Comparison of ENCODE assay signal across 24 cellular contexts in the genomic region with DNA sequence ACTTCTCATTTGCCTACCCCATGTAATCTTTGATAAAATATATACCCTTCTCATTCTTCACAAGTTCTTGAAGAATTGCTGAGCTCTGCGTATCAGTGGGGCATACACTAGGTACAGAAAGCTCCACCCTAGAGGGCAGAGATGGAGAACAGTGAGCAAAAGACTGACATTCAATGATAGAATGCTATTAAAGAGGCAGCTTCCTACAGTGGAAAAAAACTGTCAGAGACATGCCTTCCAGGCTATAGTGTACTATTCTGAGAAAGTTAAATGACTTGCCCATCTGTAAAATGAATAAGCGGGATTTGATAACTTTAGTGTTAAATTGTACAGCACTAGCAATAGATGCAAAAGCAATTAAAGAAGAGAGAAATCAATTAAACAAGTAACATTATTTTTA.
A peak's percentile ranks its signal among the peaks of the same experiment; 100 is the strongest.
DNase-seq lines count a peak whose midpoint lies in the region; ATAC-seq, FAIRE-seq and TF ChIP-seq lines count a peak whose summit lies in the region.
"Had no signal": no experiment of that assay in that cellular context is flagged by ENCODE, and none has a peak within 500 bp of the region (broad histone marks: within the 10 kb centered on the region; RNA-seq: fewer than 3 reads in every experiment).

No MANE protein-coding gene starts in this region.

- intact Hi-C loops in IMR-90 (cut with micrococcal nuclease) = no loop called here
- intact Hi-C loops in endothelial cell of umbilical vein (cut with micrococcal nuclease) = no loop called here

- no peaks in the 10 kb centered on the region for H3K9me3 ChIP-seq in IMR-90 (ENCODE audit: control insufficient read depth, insufficient read depth, low read length)
- H3K9me3 ChIP-seq in endothelial cell of umbilical vein (replicated peaks; ENCODE audit: control insufficient read depth, insufficient read depth, low read length) = no peaks in the 10 kb centered on the region
- H3K9me3 ChIP-seq: BE2C; BLaER1 treated with 17β-estradiol and CSF1 and Interleukin-3, amounts not matched to agents 10 nM and 100 nM had no signal

- H2BK120ac ChIP-seq in IMR-90 (ENCODE audit: low read depth, low read length) = no peak overlapping the region

- no peaks in the 10 kb centered on the region for H4K20me1 ChIP-seq in IMR-90 (ENCODE audit: insufficient read depth, low read length)
- H4K20me1 ChIP-seq in endothelial cell of umbilical vein (replicated peaks; ENCODE audit: control insufficient read depth, extremely low read depth, insufficient read depth, low read length) = no peaks in the 10 kb centered on the region
- H4K20me1 ChIP-seq: BLaER1 treated with 17β-estradiol and CSF1 and Interleukin-3, amounts not matched to agents 10 nM and 100 nM had no signal

- dilution Hi-C loops in IMR-90 (cut with HindIII; ENCODE audit: low sequenced_read_pairs, unreplicated experiment) (no loop called here), endothelial cell of umbilical vein (cut with MboI; ENCODE audit: extremely low pct_ligation_motif_present, low sequenced_read_pairs) (no loop called here)

- ATAC-seq in activated naive CD8-positive, alpha-beta T cell treated with anti-CD3 and anti-CD28 coated beads, Interleukin-2, amount 50 U/mL, for 24 hours = peak; percentile 91
- no peak for ATAC-seq in IMR-90 (ENCODE audit: low read depth)

- CTCF ChIA-PET in IMR-90 (lab: Yijun Ruan, JAX) (interaction anchor here (1.1 kb wide), 1 partner anchor 20 kb away, joined by 3 read pairs; no protein-coding TSS in a partner anchor), endothelial cell of umbilical vein (lab: Charles Lee) (interaction anchor here (1.3 kb wide), 1 partner anchor 20 kb away, joined by 9 read pairs; no protein-coding TSS in a partner anchor)

- H3K79me1 ChIP-seq in IMR-90 (ENCODE audit: low read depth in 1 of 2, low read length in 2 of 2) = no peaks in the 10 kb centered on the region

- no peak overlapping the region for H4K8ac ChIP-seq in IMR-90 (ENCODE audit: low read depth in 2 of 2, low read length in 2 of 2)

- H3K4me3 ChIP-seq in IMR-90 (ENCODE audit: insufficient read depth, low read depth, low read length) = no peak overlapping the region
- H3K4me3 ChIP-seq in endothelial cell of umbilical vein (replicated peaks in 1 of 3; ENCODE audit: insufficient read depth in 1 of 3, low read depth in 1 of 3, low read length in 3 of 3) = no peak overlapping the region
- H3K4me3 ChIP-seq: BLaER1 treated with 17β-estradiol and CSF1 and Interleukin-3, amounts not matched to agents 10 nM and 100 nM; GM23248 had no signal

- H3K56ac ChIP-seq in IMR-90 (ENCODE audit: extremely low read depth, insufficient read depth, low read length) = no peak overlapping the region

- H2BK20ac ChIP-seq in IMR-90 (ENCODE audit: low read depth, low read length) = no peak overlapping the region

- no peak overlapping the region for H2AK9ac ChIP-seq in IMR-90 (replicated peaks; ENCODE audit: low read depth, low read length, poor library complexity)

- no peak overlapping the region for H3K18ac ChIP-seq in IMR-90 (ENCODE audit: low read depth, low read length)

- H3K27ac Mint-ChIP-seq in activated naive CD8-positive, alpha-beta T cell treated with anti-CD3 and anti-CD28 coated beads, Interleukin-2, amount 50 U/mL, for 24 hours = no peak overlapping the region
- H3K27ac Mint-ChIP-seq in activated naive CD8-positive, alpha-beta T cell treated with anti-CD3 and anti-CD28 coated beads for 36 hours = no peak overlapping the region
- H3K27ac Mint-ChIP-seq: CD14-positive monocyte; CD4-positive, alpha-beta T cell; CD8-positive, alpha-beta memory T cell had no signal

- no peak overlapping the region for H3K9ac ChIP-seq in IMR-90 (ENCODE audit: low read depth, low read length)
- no peak overlapping the region for H3K9ac ChIP-seq in endothelial cell of umbilical vein (replicated peaks; ENCODE audit: extremely low read depth, insufficient read depth, low read length)
- H3K9ac ChIP-seq: BLaER1 treated with 17β-estradiol and CSF1 and Interleukin-3, amounts not matched to agents 10 nM and 100 nM; GM23248 had no signal

- H3K9me1 ChIP-seq in IMR-90 (ENCODE audit: insufficient read depth, low read length) (no peaks in the 10 kb centered on the region), endothelial cell of umbilical vein (replicated peaks; ENCODE audit: control insufficient read depth, extremely low read depth, insufficient read depth, low read length) (no peaks in the 10 kb centered on the region)

- no peaks in the 10 kb centered on the region for H3K36me3 Mint-ChIP-seq in activated naive CD8-positive, alpha-beta T cell treated with anti-CD3 and anti-CD28 coated beads, Interleukin-2, amount 50 U/mL, for 24 hours (ENCODE audit: low read depth)
- H3K36me3 Mint-ChIP-seq in activated naive CD8-positive, alpha-beta T cell treated with anti-CD3 and anti-CD28 coated beads for 36 hours = no peaks in the 10 kb centered on the region
- H3K36me3 Mint-ChIP-seq: CD14-positive monocyte had no signal

- peak; percentile 12 for FAIRE-seq in GM18507 (lab: Jason Lieb, UNC)
- no peak for FAIRE-seq in endothelial cell of umbilical vein (lab: Jason Lieb, UNC)
- FAIRE-seq: D721Med, GM12891, GM19239, H1 had no signal

- peaks cover 3% of the 10 kb centered on the region; the same call in 1 of the 2 replicates for H3K4me1 ChIP-seq in IMR-90 (ENCODE audit: control insufficient read depth, insufficient read depth, low read length)
- H3K4me1 ChIP-seq in endothelial cell of umbilical vein (ENCODE audit: control insufficient read depth, extremely low read depth, insufficient read depth, low read length) = peaks cover 20% of the 10 kb centered on the region
- H3K4me1 ChIP-seq: BE2C; BLaER1 treated with 17β-estradiol and CSF1 and Interleukin-3, amounts not matched to agents 10 nM and 100 nM had no signal

- no peak overlapping the region for H3K4me2 ChIP-seq in IMR-90 (ENCODE audit: low read depth, low read length)
- H3K4me2 ChIP-seq in endothelial cell of umbilical vein (ENCODE audit: insufficient read depth, low read length) = no peak overlapping the region
- H3K4me2 ChIP-seq: BLaER1 treated with 17β-estradiol and CSF1 and Interleukin-3, amounts not matched to agents 10 nM and 100 nM had no signal

- H2BK15ac ChIP-seq in IMR-90 (ENCODE audit: low read depth, low read length) = no peak overlapping the region

- H3K36me3 ChIP-seq in IMR-90 (ENCODE audit: control insufficient read depth, insufficient read depth, low read length) (no peaks in the 10 kb centered on the region), endothelial cell of umbilical vein (ENCODE audit: control insufficient read depth in 2 of 2, extremely low read depth in 1 of 2, insufficient read depth in 2 of 2, low read length in 2 of 2) (no peaks in the 10 kb centered on the region)
- H3K36me3 ChIP-seq: BE2C; BLaER1 treated with 17β-estradiol and CSF1 and Interleukin-3, amounts not matched to agents 10 nM and 100 nM had no signal

- no CpG with 5 or more reads among the region's 2 CpGs for WGBS in IMR-90 (ENCODE audit: extremely low coverage in 2 of 2, insufficient read length in 1 of 2), 2 experiments

- in situ Hi-C loops in IMR-90 (cut with MboI; ENCODE audit: low sequenced_read_pairs) = no loop called here

- H3K9me3 Mint-ChIP-seq in activated naive CD8-positive, alpha-beta T cell treated with anti-CD3 and anti-CD28 coated beads, Interleukin-2, amount 50 U/mL, for 24 hours = no peaks in the 10 kb centered on the region
- H3K9me3 Mint-ChIP-seq in activated naive CD8-positive, alpha-beta T cell treated with anti-CD3 and anti-CD28 coated beads for 36 hours = no peaks in the 10 kb centered on the region
- H3K9me3 Mint-ChIP-seq: CD4-positive, alpha-beta T cell; CD8-positive, alpha-beta memory T cell had no signal

- TF ChIP-seq RAD21 in IMR-90 (IDR thresholded peaks at IDR 0.05; ENCODE audit: low read length) = no peak

- no peak overlapping the region for H3K14ac ChIP-seq in IMR-90 (replicated peaks; ENCODE audit: low read depth, low read length)

- no peak overlapping the region for H3K23ac ChIP-seq in IMR-90 (ENCODE audit: low read depth, low read length)

- no peaks in the 10 kb centered on the region for H3K4me1 Mint-ChIP-seq in activated naive CD8-positive, alpha-beta T cell treated with anti-CD3 and anti-CD28 coated beads, Interleukin-2, amount 50 U/mL, for 24 hours
- peaks cover 2% of the 10 kb centered on the region for H3K4me1 Mint-ChIP-seq in activated naive CD8-positive, alpha-beta T cell treated with anti-CD3 and anti-CD28 coated beads for 36 hours
- H3K4me1 Mint-ChIP-seq: CD8-positive, alpha-beta memory T cell had no signal

- DNase-seq in activated naive CD8-positive, alpha-beta T cell treated with anti-CD3 and anti-CD28 coated beads, Interleukin-2, amount 50 U/mL, for 24 hours = no peak
- no peak for DNase-seq in activated naive CD8-positive, alpha-beta T cell treated with anti-CD3 and anti-CD28 coated beads for 36 hours
- DNase-seq in GM18507 (ENCODE audit: extremely low spot score, insufficient read length, low read depth) = no peak
- DNase-seq in IMR-90 = no peak
- peak; percentile 25 for DNase-seq in endothelial cell of umbilical vein (ENCODE audit: low read depth, low spot score)
- DNase-seq in stimulated activated CD4-positive, alpha-beta T cell treated with anti-CD3 and anti-CD28 coated beads, Interleukin-1b, Interleukin-23, amount 100 ng/mL, for 48 hours = no peak
- DNase-seq in NCI-H82 (lab: John Stamatoyannopoulos, UW) = no peak
- no peak for DNase-seq in EL
- DNase-seq: AML-193; BE2C; CD4-positive, alpha-beta T cell; CD8-positive, alpha-beta memory T cell; DMS 273 treated with DMSO at 0.1 percent for 48 hours; DMS79; GF-D8; GM23248; H7; HCEC 1CT had no signal

- no peaks in the 10 kb centered on the region for H3K27me3 Mint-ChIP-seq in activated naive CD8-positive, alpha-beta T cell treated with anti-CD3 and anti-CD28 coated beads, Interleukin-2, amount 50 U/mL, for 24 hours
- H3K27me3 Mint-ChIP-seq in activated naive CD8-positive, alpha-beta T cell treated with anti-CD3 and anti-CD28 coated beads for 36 hours = no peaks in the 10 kb centered on the region

- H3K27ac ChIP-seq in IMR-90 (ENCODE audit: insufficient read depth, low read length) = no peak overlapping the region
- H3K27ac ChIP-seq in endothelial cell of umbilical vein (ENCODE audit: insufficient read depth, low read depth, low read length) = no peak overlapping the region
- H3K27ac ChIP-seq: BLaER1 treated with 17β-estradiol and CSF1 and Interleukin-3, amounts not matched to agents 10 nM and 100 nM; GM23248 had no signal

- H2AFZ ChIP-seq in IMR-90 (replicated peaks; ENCODE audit: low read length, poor library complexity) (no peak overlapping the region), endothelial cell of umbilical vein (ENCODE audit: low read depth, low read length) (no peak overlapping the region)
- H2AFZ ChIP-seq: GM23248 had no signal

- no peaks in the 10 kb centered on the region for H3K27me3 ChIP-seq in IMR-90 (ENCODE audit: control insufficient read depth, insufficient read depth, low read length)
- H3K27me3 ChIP-seq in endothelial cell of umbilical vein (ENCODE audit: control insufficient read depth in 2 of 2, insufficient read depth in 2 of 2, low read length in 2 of 2) = no peaks in the 10 kb centered on the region
- H3K27me3 ChIP-seq: BE2C; BLaER1 treated with 17β-estradiol and CSF1 and Interleukin-3, amounts not matched to agents 10 nM and 100 nM had no signal

- H2BK5ac ChIP-seq in IMR-90 (ENCODE audit: low read depth, low read length, poor library complexity, severe bottlenecking) = no peak overlapping the region

- no peak overlapping the region for H3K4me3 Mint-ChIP-seq in activated naive CD8-positive, alpha-beta T cell treated with anti-CD3 and anti-CD28 coated beads, Interleukin-2, amount 50 U/mL, for 24 hours
- H3K4me3 Mint-ChIP-seq in activated naive CD8-positive, alpha-beta T cell treated with anti-CD3 and anti-CD28 coated beads for 36 hours = no peak overlapping the region
- H3K4me3 Mint-ChIP-seq: CD14-positive monocyte; CD4-positive, alpha-beta T cell; CD8-positive, alpha-beta memory T cell had no signal

- BruUV-seq in IMR-90 (replicated peaks; lab: Mats Ljungman, UMichigan) (no TSS peak), endothelial cell of umbilical vein (replicated peaks; lab: Mats Ljungman, UMichigan) (no TSS peak)

- TF ChIP-seq POLR2A in IMR-90 (IDR thresholded peaks at IDR 0.05; ENCODE audit: low read depth, low read length) (no peak), endothelial cell of umbilical vein (IDR thresholded peaks at IDR 0.05; ENCODE audit: low read depth, low read length) (no peak)

- no peak overlapping the region for H2AK5ac ChIP-seq in IMR-90 (ENCODE audit: low read depth, low read length)

- H4K5ac ChIP-seq in IMR-90 (ENCODE audit: low read depth, low read length) = no peak overlapping the region

- POLR2A ChIA-PET in IMR-90 (lab: Charles Lee; ENCODE audit: unreplicated experiment) (no interaction called here), endothelial cell of umbilical vein (lab: Charles Lee) (no interaction called here)

- H3K4ac ChIP-seq in IMR-90 (ENCODE audit: low read depth, low read length) = no peak overlapping the region

- H4K91ac ChIP-seq in IMR-90 (ENCODE audit: insufficient read depth, low read depth, low read length) = no peak overlapping the region

- TF ChIP-seq CTCF in IMR-90 (conservative IDR thresholded peaks at IDR 0.05; ENCODE audit: low read depth, low read length) = no peak
- TF ChIP-seq CTCF in endothelial cell of umbilical vein (IDR thresholded peaks at IDR 0.05; ENCODE audit: extremely low read depth in 1 of 2, insufficient read depth in 1 of 2, low read depth in 1 of 2, low read length in 2 of 2) = no peak

- H3K79me2 ChIP-seq in endothelial cell of umbilical vein (ENCODE audit: control insufficient read depth, insufficient read depth, low read length) = no peaks in the 10 kb centered on the region
